Comparison of ENCODE assay signal across 8 cellular contexts in genomic region chr11:66638177-66639065, GRCh38. TPM values are rescaled to one million over a fixed set of nuclear protein-coding genes. Genes with fewer than 3 reads are reported as not detected.
DNase-seq lines count a peak whose midpoint lies in the region; ATAC-seq and TF ChIP-seq lines count a peak whose summit lies in the region.

Gene RBM4 (plus strand): TSS chr11:66638703. CDS start chr11:66639712, 1,009 bp downstream.

- peaks cover 50 to 57% (median 56%) of the 10 kb centered on the region in 3 donors for H3K4me1 Mint-ChIP-seq in IgD-negative memory B cell

- peaks cover 7% of the 10 kb centered on the region for H3K36me3 Mint-ChIP-seq in IgD-negative memory B cell

- H3K27me3 ChIP-seq in mononuclear cell (ENCODE audit: insufficient read depth, low read length): no peaks in the 10 kb centered on the region

- H3K4me3 Mint-ChIP-seq in IgD-negative memory B cell: peak within 1 kb of the TSS; percentile 95 to 98 (median 98)

- no peaks in the 10 kb centered on the region for H3K9me3 Mint-ChIP-seq in IgD-negative memory B cell

- peak; percentile 93 for ATAC-seq in GM21529 (IDR thresholded peaks at IDR 0.05; ENCODE audit: unreplicated experiment)

- peak; percentile 20 for TF ChIP-seq CTCF in epithelial cell of esophagus (IDR thresholded peaks at IDR 0.05; ENCODE audit: insufficient read depth, low read depth, low read length, missing control alignments)

- H3K4me3 ChIP-seq in epithelial cell of esophagus (ENCODE audit: low read length) (peak within 1 kb of the TSS; percentile 95), mononuclear cell (ENCODE audit: low read length) (peak within 1 kb of the TSS; percentile 95)

- H3K9me3 ChIP-seq in mononuclear cell (ENCODE audit: low read depth, low read length): no peaks in the 10 kb centered on the region

- peaks cover 1% of the 10 kb centered on the region for H3K27me3 Mint-ChIP-seq in IgD-negative memory B cell

- peak; percentile 100 for DNase-seq in DMS153 (lab: John Stamatoyannopoulos, UW)
- DNase-seq in OCI-M2 (lab: John Stamatoyannopoulos, UW; ENCODE audit: unreplicated experiment): peak; percentile 83
- DNase-seq in activated T-cell treated with anti-CD3 and anti-CD28 coated beads for 4 hours: peak; percentile 92
- DNase-seq in epithelial cell of esophagus (ENCODE audit: low read depth): peak; percentile 100
- peak; percentile 87 to 93 for DNase-seq in stimulated activated CD8-positive, alpha-beta memory T cell treated with anti-CD3 and anti-CD28 coated beads, Interleukin-4, amount 100 ng/mL, for 1 hour (ENCODE audit: low read depth in 2 of 2, low spot score in 1 of 2)

- peaks cover 54% of the 10 kb centered on the region for H3K4me1 ChIP-seq in mononuclear cell (ENCODE audit: insufficient read depth, low read length)

- H3K27ac Mint-ChIP-seq in IgD-negative memory B cell: peak within 1 kb of the TSS; percentile 85 to 99 (median 91)

RNA-seq across cellular contexts. Expression of gene RBM4, which starts in this region (rescaled TPM):
- polyA plus RNA-seq in IgD-negative memory B cell: 189 TPM
- 112 TPM for total RNA-seq in mononuclear cell

Comparison
In these comparisons a context has a peak if more than half of its experiments do, and no peak if none do; other contexts are left out.
1. Peak in every context shown above with its lines: DNase-seq, ATAC-seq and H3K4me3 ChIP-seq.